Comparison of ENCODE assay signal across 17 cellular contexts in genomic region chr12:4736048-4736447, GRCh38. TPM values are rescaled to one million over a fixed set of nuclear protein-coding genes. Genes with fewer than 3 reads are reported as not detected.
DNase-seq lines count a peak whose midpoint lies in the region; ATAC-seq and TF ChIP-seq lines count a peak whose summit lies in the region.
"Had no signal": no experiment of that assay in that cellular context is flagged by ENCODE, and none has a peak within 500 bp of the region (broad histone marks: within the 10 kb centered on the region; RNA-seq: fewer than 3 reads in every experiment).

No MANE protein-coding gene starts in this region.

- H2BK12ac ChIP-seq in trophoblast cell (ENCODE audit: low read length): no peak overlapping the region

- H3K4me3 ChIP-seq in right cardiac atrium (ENCODE audit: low read length) (no peak overlapping the region), fibroblast of the aortic adventitia (ENCODE audit: low read depth, low read length) (no peak overlapping the region), trophoblast cell (ENCODE audit: low read depth, low read length) (no peak overlapping the region)
- H3K4me3 ChIP-seq: GM23338, SJSA1 had no signal

- 71% methylated on average over 1 of the region's 1 CpG for WGBS in right cardiac atrium
- WGBS in trophoblast cell (ENCODE audit: extremely low coverage, insufficient coverage, insufficient read length): no CpG with 5 or more reads among the region's 1 CpG

- H2BK5ac ChIP-seq in trophoblast cell (ENCODE audit: low read depth, low read length, poor library complexity): no peak overlapping the region

- no peak overlapping the region for H2AFZ ChIP-seq in trophoblast cell (ENCODE audit: insufficient read depth, low read length, poor library complexity)
- H2AFZ ChIP-seq: GM23338 had no signal

- ATAC-seq in right cardiac atrium: peak; percentile 56 to 67
- no peak for ATAC-seq in Right ventricle myocardium inferior
- no peak for ATAC-seq in HG02973 (IDR thresholded peaks at IDR 0.05; ENCODE audit: unreplicated experiment)
- ATAC-seq: CD8-positive, alpha-beta T cell; GM23338 had no signal

- no peak overlapping the region for H3K27ac ChIP-seq in right cardiac atrium (ENCODE audit: low read length)
- H3K27ac ChIP-seq in trophoblast cell (ENCODE audit: low read depth, low read length): no peak overlapping the region
- H3K27ac ChIP-seq: SJSA1 had no signal

- H2BK120ac ChIP-seq in trophoblast cell (ENCODE audit: insufficient read depth, low read length, poor library complexity): no peak overlapping the region

- no peak overlapping the region for H3K4me2 ChIP-seq in trophoblast cell (ENCODE audit: low read length)
- H3K4me2 ChIP-seq: GM23338 had no signal

- no peak overlapping the region for H3K23ac ChIP-seq in trophoblast cell (ENCODE audit: low read length)

- no peak overlapping the region for H4K12ac ChIP-seq in trophoblast cell (ENCODE audit: low read depth, low read length)

- no peak overlapping the region for H3K18ac ChIP-seq in trophoblast cell (ENCODE audit: low read length)

- H4K91ac ChIP-seq in trophoblast cell (ENCODE audit: low read depth, low read length): no peak overlapping the region

- intact Hi-C loops in right cardiac atrium (cut with DNase I): no loop called here
- intact Hi-C loops in Right ventricle myocardium inferior (cut with DNase I): no loop called here

- peaks cover 5% of the 10 kb centered on the region for H3K4me1 ChIP-seq in right cardiac atrium (ENCODE audit: control insufficient read depth, insufficient read depth, low read length)
- H3K4me1 ChIP-seq in trophoblast cell (ENCODE audit: control insufficient read depth in 1 of 2, insufficient read depth in 2 of 2, low read length in 2 of 2): no peaks in the 10 kb centered on the region
- H3K4me1 ChIP-seq: SJSA1 had no signal

- no peak overlapping the region for H3K4ac ChIP-seq in trophoblast cell (ENCODE audit: low read depth, low read length)

- no peaks in the 10 kb centered on the region for H3K79me2 ChIP-seq in trophoblast cell (ENCODE audit: control insufficient read depth, insufficient read depth, low read length, poor library complexity)

- H2AK5ac ChIP-seq in trophoblast cell (ENCODE audit: low read length): no peak overlapping the region

- H3K27me3 ChIP-seq in right cardiac atrium (ENCODE audit: control insufficient read depth, insufficient read depth) (no peaks in the 10 kb centered on the region), trophoblast cell (ENCODE audit: insufficient read depth, low read length) (no peaks in the 10 kb centered on the region)

- no peak overlapping the region for H3K9ac ChIP-seq in trophoblast cell (ENCODE audit: low read length)

- DNase-seq in right cardiac atrium (no peak), Right ventricle myocardium inferior (ENCODE audit: missing footprints) (no peak), fibroblast of the aortic adventitia (ENCODE audit: low read depth) (peak; percentile 6), trophoblast cell (peak; percentile 19 to 63), occipital lobe (lab: John Stamatoyannopoulos, UW) (no peak), SW 1271 (lab: John Stamatoyannopoulos, UW) (no peak)
- DNase-seq: Calu3; CD8-positive, alpha-beta T cell; HCEC 1CT; Kasumi-1; NCI-H1105 treated with DMSO at 0.1 percent for 48 hours; NCI-H1694 treated with DMSO at 0.1 percent for 48 hours; NCI-H510A treated with DMSO at 0.1 percent for 48 hours had no signal

- no peak overlapping the region for H3K14ac ChIP-seq in trophoblast cell (ENCODE audit: low read length)

- H3K79me1 ChIP-seq in trophoblast cell (ENCODE audit: low read length): no peaks in the 10 kb centered on the region

- H3K36me3 ChIP-seq in trophoblast cell (ENCODE audit: control insufficient read depth in 1 of 2, insufficient read depth in 2 of 2, low read length in 2 of 2): no peaks in the 10 kb centered on the region
- H3K36me3 ChIP-seq: SJSA1 had no signal

- H4K8ac ChIP-seq in trophoblast cell (ENCODE audit: low read depth, low read length): no peak overlapping the region

- H3K9me3 ChIP-seq in right cardiac atrium (ENCODE audit: control insufficient read depth, low read length) (no peaks in the 10 kb centered on the region), trophoblast cell (ENCODE audit: insufficient read depth, low read depth, low read length) (no peaks in the 10 kb centered on the region)
- H3K9me3 ChIP-seq: SJSA1 had no signal

- no peak for TF ChIP-seq CTCF in fibroblast of the aortic adventitia (IDR thresholded peaks at IDR 0.05; ENCODE audit: insufficient read depth, low read length)

RNA-seq across cellular contexts. Expression of gene GALNT8, which starts 15.8 kb away (rescaled TPM):
- total RNA-seq in right cardiac atrium: 10 to 100 TPM in 1 of 4 donors, 1 to 10 TPM in 3; 5.3 to 10.3 (median 7.7) TPM
- polyA plus RNA-seq in right cardiac atrium: 3.5 TPM
- 2.7 TPM for total RNA-seq in Right ventricle myocardium inferior
- total RNA-seq in fibroblast of the aortic adventitia (ENCODE audit: low replicate concordance): 0.90 TPM in 1 of 2 replicates, not detected in the other
- polyA plus RNA-seq in trophoblast cell (2013): 0.43 and 0.62 TPM in 2 replicates
- total RNA-seq in occipital lobe: 43.5 TPM
- total RNA-seq: Calu3, SJSA1 had no signal
- polyA plus RNA-seq: BJ had no signal

Comparison
In these comparisons a context has a peak if more than half of its experiments do, and no peak if none do; other contexts are left out.
1. ATAC-seq: peak in right cardiac atrium (2 of 2); none in Right ventricle myocardium inferior (single experiment) and HG02973 (single experiment).
2. DNase-seq: peak in fibroblast of the aortic adventitia (single experiment) and trophoblast cell (2 of 2); none in right cardiac atrium (0 of 3), Right ventricle myocardium inferior (single experiment), occipital lobe (single experiment) and SW 1271 (0 of 2).